In genomic region chr3:37676885-37677284, GRCh38 we compare ENCODE assay signal across 35 cellular contexts.
"Had no signal": no experiment of that assay in that cellular context is flagged by ENCODE, and none has a peak within 500 bp of the region (broad histone marks: within the 10 kb centered on the region; RNA-seq: fewer than 3 reads in every experiment).

No MANE protein-coding gene starts in this region.

- H3K27ac ChIP-seq: brain microvascular endothelial cell, KMS-11, SJCRH30, SK-N-MC, WERI-Rb-1 had no signal

- H3K4me1 Mint-ChIP-seq: activated CD4-positive, alpha-beta memory T cell treated with anti-CD3 and anti-CD28 coated beads, Interleukin-2, amount 10 ng/mL, durations not matched to agents 7 days and 5 days; activated CD8-positive, alpha-beta memory T cell treated with anti-CD3 and anti-CD28 coated beads, Interleukin-2, amount 10 ng/mL, durations not matched to agents 7 days and 5 days; activated naive CD8-positive, alpha-beta T cell treated with anti-CD3 and anti-CD28 coated beads for 36 hours; activated T-helper 17 cell treated with anti-CD3 and anti-CD28 coated beads, Interleukin-2, amount 50 U/mL, for 72 hours had no signal

- H3K27ac Mint-ChIP-seq: activated CD4-positive, alpha-beta memory T cell treated with anti-CD3 and anti-CD28 coated beads, Interleukin-2, amount 10 ng/mL, durations not matched to agents 7 days and 5 days; activated CD8-positive, alpha-beta memory T cell treated with anti-CD3 and anti-CD28 coated beads, Interleukin-2, amount 10 ng/mL, durations not matched to agents 7 days and 5 days; activated naive CD8-positive, alpha-beta T cell treated with anti-CD3 and anti-CD28 coated beads for 36 hours; activated T-cell treated with anti-CD3 and anti-CD28 coated beads, Interleukin-2, amount 50 U/mL, for 72 hours; activated T-helper 17 cell treated with anti-CD3 and anti-CD28 coated beads, Interleukin-2, amount 50 U/mL, for 72 hours had no signal

- H3K36me3 Mint-ChIP-seq: activated CD8-positive, alpha-beta memory T cell treated with anti-CD3 and anti-CD28 coated beads, Interleukin-2, amount 10 ng/mL, durations not matched to agents 7 days and 5 days; activated naive CD8-positive, alpha-beta T cell treated with anti-CD3 and anti-CD28 coated beads for 36 hours had no signal

- DNase-seq: activated CD4-positive, alpha-beta memory T cell treated with anti-CD3 and anti-CD28 coated beads, Interleukin-2, amount 10 ng/mL, durations not matched to agents 7 days and 5 days; activated CD4-positive, alpha-beta T cell treated with anti-CD3 and anti-CD28 coated beads for 1 hour; activated CD4-positive, alpha-beta T cell treated with anti-CD3 and anti-CD28 coated beads for 48 hours; activated CD4-positive, CD25-positive, alpha-beta regulatory T cell; activated CD8-positive, alpha-beta memory T cell treated with anti-CD3 and anti-CD28 coated beads for 24 hours; activated CD8-positive, alpha-beta memory T cell treated with anti-CD3 and anti-CD28 coated beads, Interleukin-2, amount 10 ng/mL, durations not matched to agents 7 days and 5 days; activated CD8-positive, alpha-beta memory T cell treated with anti-CD3 and anti-CD28 coated beads, Interleukin-2, amount 50 U/mL, for 48 hours; activated effector memory CD4-positive, alpha-beta T cell treated with anti-CD3 and anti-CD28 coated beads, Interleukin-2, amount 50 U/mL, for 16 hours; activated naive CD4-positive, alpha-beta T cell; activated naive CD4-positive, alpha-beta T cell treated with anti-CD3 and anti-CD28 coated beads, Interleukin-2, amount 50 U/mL, for 16 hours; activated naive CD8-positive, alpha-beta T cell treated with anti-CD3 and anti-CD28 coated beads for 36 hours; activated T-cell treated with anti-CD3 and anti-CD28 coated beads, Interleukin-2, amount 50 U/mL, for 72 hours; amniotic stem cell; aorta; brain microvascular endothelial cell; central memory CD4-positive, alpha-beta T cell; NCI-H1092 treated with DMSO at 0.1 percent for 48 hours; NCI-H1417; NCI-H146; NCI-H187; NCI-H2029 treated with DMSO at 0.1 percent for 48 hours; NCI-H2107; NCI-H2171 treated with DMSO at 0.1 percent for 48 hours; NCI-H2227 treated with DMSO at 0.1 percent for 48 hours; NCI-H446 treated with DMSO at 0.1 percent for 48 hours; NCI-H69; NCI-H82; SHP77; T1000; WERI-Rb-1 had no signal

- ATAC-seq: activated CD8-positive, alpha-beta memory T cell treated with anti-CD3 and anti-CD28 coated beads, Interleukin-2, amount 10 ng/mL, durations not matched to agents 7 days and 5 days; activated T-cell treated with anti-CD3 and anti-CD28 coated beads, Interleukin-2, amount 50 U/mL, for 72 hours; activated T-helper 17 cell treated with anti-CD3 and anti-CD28 coated beads, Interleukin-2, amount 50 U/mL, for 72 hours; Panc1 had no signal

- H3K27me3 ChIP-seq: SJCRH30 had no signal

- H3K36me3 ChIP-seq: brain microvascular endothelial cell, SJCRH30, WERI-Rb-1 had no signal

- H3K4me3 ChIP-seq: SJCRH30, SK-N-MC had no signal

- H3K9me3 ChIP-seq: SJCRH30 had no signal

- H3K4me3 Mint-ChIP-seq: activated CD4-positive, alpha-beta memory T cell treated with anti-CD3 and anti-CD28 coated beads, Interleukin-2, amount 10 ng/mL, durations not matched to agents 7 days and 5 days; activated CD8-positive, alpha-beta memory T cell treated with anti-CD3 and anti-CD28 coated beads, Interleukin-2, amount 10 ng/mL, durations not matched to agents 7 days and 5 days; activated naive CD8-positive, alpha-beta T cell treated with anti-CD3 and anti-CD28 coated beads for 36 hours; activated T-cell treated with anti-CD3 and anti-CD28 coated beads, Interleukin-2, amount 50 U/mL, for 72 hours; activated T-helper 17 cell treated with anti-CD3 and anti-CD28 coated beads, Interleukin-2, amount 50 U/mL, for 72 hours had no signal

- H3K4me1 ChIP-seq: SJCRH30 had no signal

- H3K9ac ChIP-seq: KMS-11 had no signal

- H3K9me3 Mint-ChIP-seq: activated CD4-positive, alpha-beta memory T cell treated with anti-CD3 and anti-CD28 coated beads, Interleukin-2, amount 10 ng/mL, durations not matched to agents 7 days and 5 days; activated naive CD8-positive, alpha-beta T cell treated with anti-CD3 and anti-CD28 coated beads for 36 hours; activated T-cell treated with anti-CD3 and anti-CD28 coated beads, Interleukin-2, amount 50 U/mL, for 72 hours; activated T-helper 17 cell treated with anti-CD3 and anti-CD28 coated beads, Interleukin-2, amount 50 U/mL, for 72 hours had no signal
